8 cellular contexts compared by ENCODE assay signal in the genomic region with DNA sequence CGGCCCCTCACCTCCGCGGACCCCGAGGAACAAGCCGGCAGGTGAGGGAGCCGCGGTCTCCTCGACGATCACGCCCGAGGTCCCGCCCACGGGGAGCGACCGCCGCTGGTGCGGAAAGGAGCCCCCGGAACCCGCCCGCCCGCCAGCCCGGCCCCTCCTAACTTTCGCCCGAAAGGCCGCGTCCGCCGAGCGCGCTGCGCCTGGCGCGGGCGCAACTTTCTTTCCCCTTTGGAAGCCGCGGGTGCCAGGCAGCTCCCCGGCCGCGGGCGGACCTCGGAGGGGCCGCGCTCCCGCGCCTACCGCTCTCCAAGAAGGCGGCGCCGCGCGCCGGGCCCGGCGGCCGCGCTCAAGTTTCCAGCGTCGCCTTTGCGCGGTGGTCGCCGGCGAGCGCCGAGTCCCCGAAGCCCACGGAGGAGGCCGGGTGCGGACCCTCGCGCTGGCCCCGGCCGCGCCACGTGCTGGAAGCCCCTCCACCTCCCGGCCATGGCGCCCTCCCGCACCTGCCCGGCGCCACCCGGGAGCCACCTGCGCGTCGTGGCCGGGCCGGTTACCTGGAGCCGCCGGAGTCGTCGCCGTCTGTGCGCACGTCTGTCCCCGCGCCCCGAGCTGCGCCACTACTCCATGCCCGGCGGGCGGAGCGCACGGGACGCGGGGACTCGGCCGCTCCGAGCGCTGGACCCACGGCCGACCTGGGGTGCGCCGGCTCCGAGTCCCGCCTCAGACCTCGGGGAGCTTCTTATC. TPM values are rescaled to one million over a fixed set of nuclear protein-coding genes. Genes with fewer than 3 reads are reported as not detected.
DNase-seq lines count a peak whose midpoint lies in the region; ATAC-seq, FAIRE-seq and TF ChIP-seq lines count a peak whose summit lies in the region.

A gene with protein sequence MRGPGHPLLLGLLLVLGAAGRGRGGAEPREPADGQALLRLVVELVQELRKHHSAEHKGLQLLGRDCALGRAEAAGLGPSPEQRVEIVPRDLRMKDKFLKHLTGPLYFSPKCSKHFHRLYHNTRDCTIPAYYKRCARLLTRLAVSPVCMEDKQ (minus strand): TSS at position 90 of the 741 bp plus-strand sequence. CDS start 256 bp downstream, outside the sequence.

- H3K4me3 ChIP-seq in BLaER1 treated with 17β-estradiol and CSF1 and Interleukin-3, amounts not matched to agents 10 nM and 100 nM: peak within 1 kb of the TSS; percentile 50 to 66 (median 55)
- H3K4me3 ChIP-seq in H1 (ENCODE audit: extremely low read depth in 1 of 4, insufficient read depth in 2 of 4, low read depth in 3 of 4, low read length in 4 of 4): peak within 1 kb of the TSS; percentile 42 to 70 (median 49)

- peaks cover 6 to 68% (median 59%) of the 10 kb centered on the region in 11 experiments; a peak in 20 of 22 replicates for H4K20me1 ChIP-seq in BLaER1 treated with 17β-estradiol and CSF1 and Interleukin-3, amounts not matched to agents 10 nM and 100 nM
- peaks cover 2 to 7% of the 10 kb centered on the region in 2 experiments for H4K20me1 ChIP-seq in H1 (replicated peaks in 1 of 2; ENCODE audit: control insufficient read depth in 1 of 2, insufficient read depth in 2 of 2, low read length in 2 of 2)

- peak within 1 kb of the TSS; percentile 77 to 97 (median 89) for H3K4me2 ChIP-seq in BLaER1 treated with 17β-estradiol and CSF1 and Interleukin-3, amounts not matched to agents 10 nM and 100 nM
- peak within 1 kb of the TSS; percentile 85 to 96 for H3K4me2 ChIP-seq in H1 (ENCODE audit: insufficient read depth in 1 of 2, low read depth in 2 of 2, low read length in 2 of 2)

- H3K27ac Mint-ChIP-seq in IgD-negative memory B cell (peak within 1 kb of the TSS in 1 of 3 donors; percentile 59), natural killer cell (no peak within 1 kb of the TSS)

- H3K4ac ChIP-seq in H1 (replicated peaks; ENCODE audit: insufficient read length, low read depth, low read length): no peak within 1 kb of the TSS

- CTCF ChIA-PET in H1 (lab: Charles Lee; ENCODE audit: partially characterized antibody): interaction anchor here (0.6 to 2.4 kb wide), 4 partner anchors 14 to 196 kb away, joined by 3 to 9 read pairs (median 6); no protein-coding TSS in a partner anchor

- FAIRE-seq in H1 (lab: Jason Lieb, UNC): no peak

- H3K4me1 ChIP-seq in BLaER1 treated with 17β-estradiol and CSF1 and Interleukin-3, amounts not matched to agents 10 nM and 100 nM: peaks cover 17 to 26% (median 24%) of the 10 kb centered on the region in 10 experiments; a peak in 19 of 20 replicates
- peaks cover 6 to 29% (median 18%) of the 10 kb centered on the region in 4 experiments for H3K4me1 ChIP-seq in H1 (replicated peaks in 1 of 4; ENCODE audit: control insufficient read depth in 3 of 4, insufficient read depth in 4 of 4, low read length in 3 of 4)

- H3K27me3 ChIP-seq in BLaER1 treated with 17β-estradiol and CSF1 and Interleukin-3, amounts not matched to agents 10 nM and 100 nM: peaks cover 76 to 95% (median 90%) of the 10 kb centered on the region in 11 experiments
- peaks cover 9 to 48% (median 33%) of the 10 kb centered on the region in 4 experiments for H3K27me3 ChIP-seq in H1 (replicated peaks in 1 of 4; ENCODE audit: control insufficient read depth in 3 of 4, extremely low read depth in 1 of 4, insufficient read depth in 3 of 4, low read length in 3 of 4)

- no peak within 1 kb of the TSS for H3K27ac ChIP-seq in BLaER1 treated with 17β-estradiol and CSF1 and Interleukin-3, amounts not matched to agents 10 nM and 100 nM
- H3K27ac ChIP-seq in H1 (ENCODE audit: low read depth, low read length): no peak within 1 kb of the TSS

- TF ChIP-seq RAD21 in H1 (IDR thresholded peaks at IDR 0.05 in 1 of 2, conservative IDR thresholded peaks at IDR 0.05 in 1 of 2; ENCODE audit: low read depth in 2 of 2, low read length in 2 of 2): no peak

- H3K9me3 Mint-ChIP-seq in IgD-negative memory B cell: no peaks in the 10 kb centered on the region
- H3K9me3 Mint-ChIP-seq in natural killer cell: no peaks in the 10 kb centered on the region

- peaks cover 8% of the 10 kb centered on the region; the same call in 1 of the 2 replicates for H3K23me2 ChIP-seq in H1 (ENCODE audit: low read depth, low read length)

- no peak for TF ChIP-seq POLR2A in H1 (IDR thresholded peaks at IDR 0.05; ENCODE audit: control extremely low read depth in 1 of 2, low read depth in 2 of 2, low read length in 2 of 2)

- POLR2A ChIA-PET in H1 (lab: Charles Lee; ENCODE audit: partially characterized antibody): interaction anchor here (1.2 to 1.9 kb wide), 4 partner anchors 12 to 23 kb away, joined by 3 to 8 read pairs (median 4); a partner anchor contains a TSS

- no peaks in the 10 kb centered on the region for H3K79me1 ChIP-seq in H1 (ENCODE audit: low read depth, low read length)

- H3K36me3 Mint-ChIP-seq in IgD-negative memory B cell: peaks cover 2% of the 10 kb centered on the region
- no peaks in the 10 kb centered on the region for H3K36me3 Mint-ChIP-seq in natural killer cell

- peak within 1 kb of the TSS; percentile 1 for H4K8ac ChIP-seq in H1 (ENCODE audit: extremely low read depth, insufficient read depth, low read length)

- no peak within 1 kb of the TSS for H4K5ac ChIP-seq in H1 (ENCODE audit: insufficient read length, low read depth, low read length)

- no peaks in the 10 kb centered on the region for H3K79me2 ChIP-seq in H1 (ENCODE audit: control insufficient read depth in 1 of 2, insufficient read depth in 2 of 2, low read length in 2 of 2)

- H2BK15ac ChIP-seq in H1 (ENCODE audit: low read length): no peak within 1 kb of the TSS

- peaks cover 0 to 2% (median 0%) of the 10 kb centered on the region in 11 experiments; a peak in 4 of 22 replicates for H3K9me3 ChIP-seq in BLaER1 treated with 17β-estradiol and CSF1 and Interleukin-3, amounts not matched to agents 10 nM and 100 nM (replicated peaks in 1 of 11)
- H3K9me3 ChIP-seq in H1 (ENCODE audit: insufficient read depth in 2 of 2, low read depth in 1 of 2, low read length in 1 of 2): peaks cover 0 to 2% of the 10 kb centered on the region in 2 experiments; a peak in 1 of 4 replicates

- no peak for TF ChIP-seq EP300 in H1 (IDR thresholded peaks at IDR 0.05; ENCODE audit: borderline replicate concordance in 1 of 2, low read depth in 2 of 2, low read length in 2 of 2)

- no peak within 1 kb of the TSS for H2AK5ac ChIP-seq in H1 (ENCODE audit: low read depth, low read length)

- peaks cover 18% of the 10 kb centered on the region for H3K27me3 Mint-ChIP-seq in IgD-negative memory B cell
- peaks cover 0 to 12% of the 10 kb centered on the region in 2 donors for H3K27me3 Mint-ChIP-seq in natural killer cell (ENCODE audit: low read depth in 2 of 2)

- H2BK5ac ChIP-seq in H1 (ENCODE audit: low read depth, low read length): no peak within 1 kb of the TSS

- no peak within 1 kb of the TSS for H3K56ac ChIP-seq in H1 (replicated peaks; ENCODE audit: insufficient read length, low read depth, low read length)

- no peak within 1 kb of the TSS for H3K23ac ChIP-seq in H1 (ENCODE audit: insufficient read length)

- H3K4me3 Mint-ChIP-seq in IgD-negative memory B cell: peak within 1 kb of the TSS; percentile 35 to 86 (median 70)
- H3K4me3 Mint-ChIP-seq in natural killer cell: peak within 1 kb of the TSS; percentile 67

- H2AFZ ChIP-seq in H1 (ENCODE audit: low read length): no peak within 1 kb of the TSS

- peaks cover 0 to 13% (median 4%) of the 10 kb centered on the region in 11 experiments; a peak in 10 of 22 replicates for H3K36me3 ChIP-seq in BLaER1 treated with 17β-estradiol and CSF1 and Interleukin-3, amounts not matched to agents 10 nM and 100 nM
- H3K36me3 ChIP-seq in H1 (ENCODE audit: control insufficient read depth in 2 of 4, insufficient read depth in 4 of 4, low read length in 3 of 4): no peaks in the 10 kb centered on the region

- no peak for TF ChIP-seq CTCF in H1 (IDR thresholded peaks at IDR 0.05; ENCODE audit: control extremely low read depth in 1 of 3, insufficient read depth in 1 of 3, low read depth in 1 of 3, low read length in 3 of 3)
- TF ChIP-seq CTCF in natural killer cell (IDR thresholded peaks at IDR 0.05): no peak

- DNase-seq in H1 (ENCODE audit: low read depth in 1 of 2, low spot score in 2 of 2) (peak in 1 of 2 experiments; percentile 70), natural killer cell (no peak), NCI-H82 (lab: John Stamatoyannopoulos, UW) (no peak)
- no peak for DNase-seq in activated effector memory CD4-positive, alpha-beta T cell treated with Interleukin-2 at 50 U/mL for 16 hours
- no peak for DNase-seq in activated CD4-positive, alpha-beta T cell treated with anti-CD3 and anti-CD28 coated beads, Interleukin-2, amount 50 U/mL, for 1 hour

- H3K4me1 Mint-ChIP-seq in IgD-negative memory B cell (peaks cover 3 to 8% (median 5%) of the 10 kb centered on the region in 3 donors), natural killer cell (peaks cover 0 to 9% of the 10 kb centered on the region in 2 donors)

- no peak within 1 kb of the TSS for H4K91ac ChIP-seq in H1 (replicated peaks; ENCODE audit: insufficient read length, low read length)

- H2BK12ac ChIP-seq in H1 (ENCODE audit: low read depth, low read length): no peak within 1 kb of the TSS

- no peak within 1 kb of the TSS for H2BK120ac ChIP-seq in H1 (replicated peaks; ENCODE audit: low read depth, low read length)

- no peak within 1 kb of the TSS for H3K14ac ChIP-seq in H1 (ENCODE audit: insufficient read length)

- WGBS in H1 (ENCODE audit: extremely low coverage in 1 of 2, insufficient coverage in 1 of 2, insufficient read length in 1 of 2, insufficient replicate concordance in 2 of 2, low coverage in 1 of 2, low lambda C conversion rate in 2 of 2, missing lambda C conversion rate in 1 of 2), 2 experiments: 1% methylated on average over 36 of the region's 115 CpGs; no CpG with 5 or more reads in 1 of the 2 experiments

- intact Hi-C loops in natural killer cell (cut with micrococcal nuclease): no loop called here

- H3K9ac ChIP-seq in BLaER1 treated with 17β-estradiol and CSF1 and Interleukin-3, amounts not matched to agents 10 nM and 100 nM: peak within 1 kb of the TSS in 5 of 11 experiments; percentile 23 to 49 (median 36); a peak in 5 of 22 replicates
- H3K9ac ChIP-seq in H1 (replicated peaks in 1 of 4; ENCODE audit: extremely low read depth in 1 of 4, low read depth in 3 of 4, low read length in 3 of 4): no peak within 1 kb of the TSS

- ATAC-seq in natural killer cell (peak in 2 of 3 donors; percentile 35 to 43), GM19397 (IDR thresholded peaks at IDR 0.05; ENCODE audit: unreplicated experiment) (no peak)

- no peak within 1 kb of the TSS; the same call in 1 of the 2 replicates for H3K18ac ChIP-seq in H1 (ENCODE audit: extremely low read depth, low read length)

- H2BK20ac ChIP-seq in H1 (ENCODE audit: low read length): no peak within 1 kb of the TSS

RNA-seq across cellular contexts. Expression of the gene that starts here (rescaled TPM):
- polyA plus RNA-seq in IgD-negative memory B cell (3.5 TPM), H1 (2011; rRNA removed) (4.3 and 4.6 TPM in 2 replicates)
- 10.4 and 11.5 TPM in 2 replicates for total RNA-seq in H1 (2021; fragmentation: NEBNext Ultra II Directional; extraction: Animal tissue kit (Norgen Biotek cat#: 25700))
- polyA plus RNA-seq in H1 (2011; cell fraction: cytosol; rRNA removed): 5.4 TPM
- polyA plus RNA-seq in H1 (2011; cell fraction: nucleus; rRNA removed): 7.2 TPM
- 4.5 to 6.0 TPM (median 4.9 TPM) in 4 replicates for polyA plus RNA-seq in H1 (2012, experiment 1 of 2)
- polyA plus RNA-seq in H1 (2012, experiment 2 of 2): 2.0 TPM
- 11.7 TPM for polyA plus RNA-seq in H1 (2013, experiment 1 of 2)
- 12.0 TPM for polyA plus RNA-seq in H1 (2013, experiment 2 of 2)
- 2.8 and 4.6 TPM in 2 replicates for polyA minus RNA-seq in H1 (2011; rRNA and poly(A)+ RNA removed)
- 6.0 TPM for polyA minus RNA-seq in H1 (2011; cell fraction: cytosol; rRNA and poly(A)+ RNA removed)
- 7.4 TPM for polyA minus RNA-seq in H1 (2011; cell fraction: nucleus; rRNA and poly(A)+ RNA removed)
- 1 to 10 TPM; 1.1 to 2.0 (median 1.7) TPM for total RNA-seq in natural killer cell
